In the genomic region with DNA sequence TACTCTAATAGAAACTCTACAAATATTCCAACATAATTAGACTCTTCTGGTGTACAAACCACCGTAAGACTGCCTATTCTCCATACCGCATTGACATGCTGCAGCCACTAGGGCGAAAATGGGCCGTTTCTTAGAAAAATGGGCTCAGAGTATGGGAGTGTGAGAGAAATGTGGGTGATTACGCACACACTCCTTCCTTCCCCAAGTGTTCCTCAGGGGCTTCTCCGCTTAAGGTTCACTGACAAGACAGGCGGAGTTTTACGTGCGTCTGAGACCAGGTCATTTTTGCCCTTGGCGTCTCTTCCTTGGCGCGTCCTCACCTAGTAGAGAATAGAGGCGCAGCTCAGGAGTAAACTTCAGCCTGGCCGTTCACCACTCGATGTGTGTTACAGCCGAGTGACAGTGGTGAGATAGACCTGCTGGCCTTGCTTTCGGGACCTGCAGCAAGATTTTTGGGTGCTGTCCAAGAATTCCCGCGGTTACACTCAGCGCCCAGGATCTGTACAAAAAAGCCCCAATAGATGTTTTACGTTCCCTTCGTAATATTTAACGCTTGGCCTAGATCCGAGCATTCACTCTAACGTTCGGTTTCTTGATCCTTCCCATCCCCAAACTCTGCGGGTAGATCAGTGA, we compare ENCODE assay signal across 1 cellular context.
TF ChIP-seq lines count a peak whose summit lies in the region.

No MANE protein-coding gene starts in this region.

TF ChIP-seq in H1, 55 proteins besides CTCF, POLR2A, EP300 and RAD21 (continued from another document):
- TF ChIP-seq, protein P1, sequence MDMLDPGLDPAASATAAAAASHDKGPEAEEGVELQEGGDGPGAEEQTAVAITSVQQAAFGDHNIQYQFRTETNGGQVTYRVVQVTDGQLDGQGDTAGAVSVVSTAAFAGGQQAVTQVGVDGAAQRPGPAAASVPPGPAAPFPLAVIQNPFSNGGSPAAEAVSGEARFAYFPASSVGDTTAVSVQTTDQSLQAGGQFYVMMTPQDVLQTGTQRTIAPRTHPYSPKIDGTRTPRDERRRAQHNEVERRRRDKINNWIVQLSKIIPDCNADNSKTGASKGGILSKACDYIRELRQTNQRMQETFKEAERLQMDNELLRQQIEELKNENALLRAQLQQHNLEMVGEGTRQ (IDR thresholded peaks at IDR 0.05; ENCODE audit: low read length): no peak
- TF ChIP-seq KDM4A (IDR thresholded peaks at IDR 0.05; ENCODE audit: low read depth, low read length, severe bottlenecking): peak; percentile 34
